Comparison of ENCODE assay signal across 8 cellular contexts in genomic region chr18:44682181-44682870, GRCh38. TPM values are rescaled to one million over a fixed set of nuclear protein-coding genes. Genes with fewer than 3 reads are reported as not detected.
DNase-seq lines count a peak whose midpoint lies in the region; ATAC-seq and TF ChIP-seq lines count a peak whose summit lies in the region.

No MANE protein-coding gene starts in this region.

- H3K27ac ChIP-seq in right atrium auricular region, result peak overlapping the region; percentile 39 to 87
- H3K27ac ChIP-seq in skin epidermis, result peak overlapping the region in 13 of 21 experiments; percentile 7 to 100 (median 45)

- H3K4me3 ChIP-seq in right atrium auricular region (peak overlapping the region; percentile 73 to 79), skin epidermis (peak overlapping the region in 6 of 7 experiments; percentile 70 to 94 (median 77))

- in situ Hi-C loops in GM13976 (cut with MboI; ENCODE audit: low sequenced_read_pairs, unreplicated experiment), result loop anchor here (25.0 kb wide), 1 partner anchor 530 kb away; no protein-coding TSS in a partner anchor

- H3K27me3 ChIP-seq in right atrium auricular region, result no peaks in the 10 kb centered on the region

- peaks cover 0 to 28% of the 10 kb centered on the region in 2 donors for H3K4me1 ChIP-seq in right atrium auricular region

- H3K36me3 ChIP-seq in right atrium auricular region, result no peaks in the 10 kb centered on the region

- TF ChIP-seq CTCF in GM13976 (IDR thresholded peaks at IDR 0.05; ENCODE audit: borderline replicate concordance, control extremely low read depth, extremely low read depth, insufficient read depth, missing control alignments), result no peak
- no peak for TF ChIP-seq CTCF in right atrium auricular region (IDR thresholded peaks at IDR 0.05)

- no peak for ATAC-seq in GM21786 (IDR thresholded peaks at IDR 0.05; ENCODE audit: unreplicated experiment)

- no peaks in the 10 kb centered on the region for H3K9me3 ChIP-seq in right atrium auricular region

- DNase-seq in GM13976 (ENCODE audit: low spot score) (peak; percentile 47), NCI-H69 (lab: John Stamatoyannopoulos, UW) (peak; percentile 83), right atrium auricular region (ENCODE audit: low spot score) (no peak), foreskin melanocyte (no peak), NCI-H2029 treated with DMSO at 0.1 percent for 48 hours (lab: John Stamatoyannopoulos, UW) (no peak)
- DNase-seq in stimulated activated CD4-positive, alpha-beta T cell treated with anti-CD3 and anti-CD28 coated beads, Interleukin-2, amount 100 ng/mL, for 48 hours, result no peak

RNA-seq across cellular contexts. Expression of gene SETBP1, which starts 1.6 kb away (rescaled TPM):
- total RNA-seq in right atrium auricular region, result 10 to 100 TPM in 1 of 2 donors, 1 to 10 TPM in 1; 7.8 to 13.4 TPM

Comparison
In these comparisons a context has a peak if more than half of its experiments do, and no peak if none do; other contexts are left out.
1. DNase-seq: peak in GM13976 (single experiment) and NCI-H69 (single experiment); none in right atrium auricular region (single experiment), foreskin melanocyte (single experiment), stimulated activated CD4-positive, alpha-beta T cell treated with anti-CD3 and anti-CD28 coated beads, Interleukin-2, amount 100 ng/mL, for 48 hours (0 of 2) and NCI-H2029 treated with DMSO at 0.1 percent for 48 hours (single experiment).